Comparison of ENCODE assay signal across 26 cellular contexts in genomic region chr14:59925797-59926196, GRCh38. TPM values are rescaled to one million over a fixed set of nuclear protein-coding genes. Genes with fewer than 3 reads are reported as not detected.
"Had no signal": no experiment of that assay in that cellular context is flagged by ENCODE, and none has a peak within 500 bp of the region (broad histone marks: within the 10 kb centered on the region; RNA-seq: fewer than 3 reads in every experiment).

No MANE protein-coding gene starts in this region.

- H3K9me3 ChIP-seq: MG63, Peyer's patch had no signal

- H3K4me3 ChIP-seq: cardiac muscle cell, MG63, Peyer's patch had no signal

- FAIRE-seq: astrocyte had no signal

- H3K27me3 ChIP-seq: brain microvascular endothelial cell, cardiac muscle cell, MG63, Peyer's patch had no signal

- H3K36me3 ChIP-seq: brain microvascular endothelial cell, cardiac muscle cell, MG63, Peyer's patch had no signal

- DNase-seq: activated CD4-positive, alpha-beta T cell treated with anti-CD3 and anti-CD28 coated beads for 48 hours; activated CD4-positive, alpha-beta T cell treated with anti-CD3 and anti-CD28 coated beads, Interleukin-2, amount 50 U/mL, for 4 hours; activated CD8-positive, alpha-beta memory T cell treated with anti-CD3 and anti-CD28 coated beads, Interleukin-2, amount 50 U/mL, for 4 hours; activated effector memory CD4-positive, alpha-beta T cell treated with Interleukin-2 at 50 U/mL for 16 hours; activated naive CD4-positive, alpha-beta T cell treated with anti-CD3 and anti-CD28 coated beads, Interleukin-2, amount 10 ng/mL, durations not matched to agents 7 days and 5 days; amygdala; brain microvascular endothelial cell; MG63; MV-4-11; NCI-H1092 treated with DMSO at 0.1 percent for 48 hours; NCI-H1417 treated with DMSO at 0.1 percent for 48 hours; NCI-H1694; NCI-H2029; NCI-H2107; NCI-H2171 treated with DMSO at 0.1 percent for 48 hours; NCI-H226; NCI-H526 treated with DMSO at 0.1 percent for 48 hours; NK-92 treated with Interleukin-12 subunit alpha and Interleukin-12 subunit beta, amount 100 ng/mL, for 24 hours; Peyer's patch; SHP77 had no signal

- H3K4me1 ChIP-seq: Peyer's patch had no signal

- H3K9me3 Mint-ChIP-seq: activated naive CD4-positive, alpha-beta T cell treated with anti-CD3 and anti-CD28 coated beads, Interleukin-2, amount 10 ng/mL, durations not matched to agents 7 days and 5 days; T-helper 1 cell treated with Interleukin-12 subunit alpha and Interleukin-12 subunit beta and Interleukin-4 antibody, amounts not matched to agents 30 μg/mL and 1 μg/mL, for 36 hours had no signal

- H3K36me3 Mint-ChIP-seq: activated naive CD4-positive, alpha-beta T cell treated with anti-CD3 and anti-CD28 coated beads, Interleukin-2, amount 10 ng/mL, durations not matched to agents 7 days and 5 days had no signal

- ATAC-seq: activated CD4-positive, CD25-positive, alpha-beta regulatory T cell treated with anti-CD3 and anti-CD28 coated beads, Interleukin-2, amount 50 U/mL, for 24 hours had no signal

- H3K27ac ChIP-seq: brain microvascular endothelial cell, cardiac muscle cell, Peyer's patch had no signal

- H3K4me3 Mint-ChIP-seq: activated naive CD4-positive, alpha-beta T cell treated with anti-CD3 and anti-CD28 coated beads, Interleukin-2, amount 10 ng/mL, durations not matched to agents 7 days and 5 days; T-helper 1 cell treated with Interleukin-12 subunit alpha and Interleukin-12 subunit beta and Interleukin-4 antibody, amounts not matched to agents 30 μg/mL and 1 μg/mL, for 36 hours had no signal

- H3K4me1 Mint-ChIP-seq: activated naive CD4-positive, alpha-beta T cell treated with anti-CD3 and anti-CD28 coated beads, Interleukin-2, amount 10 ng/mL, durations not matched to agents 7 days and 5 days had no signal

RNA-seq across cellular contexts. Expression of gene LRRC9, which starts 5.9 kb away (rescaled TPM):
- total RNA-seq: activated CD8-positive, alpha-beta memory T cell treated with anti-CD3 and anti-CD28 coated beads for 36 hours; SK-MEL-5 had no signal

RNA-seq across cellular contexts. Expression of gene RTN1, which starts 55.2 kb away (rescaled TPM):
- total RNA-seq: activated CD8-positive, alpha-beta memory T cell treated with anti-CD3 and anti-CD28 coated beads for 36 hours; SK-MEL-5 had no signal
